In genomic region chr3:51941798-51942602, GRCh38 we compare ENCODE assay signal across 8 cellular contexts. TPM values are rescaled to one million over a fixed set of nuclear protein-coding genes. Genes with fewer than 3 reads are reported as not detected.
DNase-seq lines count a peak whose midpoint lies in the region; ATAC-seq lines count a peak whose summit lies in the region.

TSS of gene PARP3 (plus strand) at chr3:51942363. CDS start at chr3:51943356, 993 bp downstream.
A gene with protein sequence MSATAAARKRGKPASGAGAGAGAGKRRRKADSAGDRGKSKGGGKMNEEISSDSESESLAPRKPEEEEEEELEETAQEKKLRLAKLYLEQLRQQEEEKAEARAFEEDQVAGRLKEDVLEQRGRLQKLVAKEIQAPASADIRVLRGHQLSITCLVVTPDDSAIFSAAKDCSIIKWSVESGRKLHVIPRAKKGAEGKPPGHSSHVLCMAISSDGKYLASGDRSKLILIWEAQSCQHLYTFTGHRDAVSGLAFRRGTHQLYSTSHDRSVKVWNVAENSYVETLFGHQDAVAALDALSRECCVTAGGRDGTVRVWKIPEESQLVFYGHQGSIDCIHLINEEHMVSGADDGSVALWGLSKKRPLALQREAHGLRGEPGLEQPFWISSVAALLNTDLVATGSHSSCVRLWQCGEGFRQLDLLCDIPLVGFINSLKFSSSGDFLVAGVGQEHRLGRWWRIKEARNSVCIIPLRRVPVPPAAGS (minus strand): TSS chr3:51941904. CDS start chr3:51941867, 37 bp downstream.

- DNase-seq in CMK (ENCODE audit: low read depth) = peak; percentile 99
- DNase-seq in HS-27A (ENCODE audit: low read depth) = peak; percentile 100
- DNase-seq in NK-92 (lab: John Stamatoyannopoulos, UW; ENCODE audit: unreplicated experiment) = peak; percentile 91
- peak; percentile 99 for DNase-seq in activated CD8-positive, alpha-beta memory T cell treated with anti-CD3 and anti-CD28 coated beads for 24 hours
- DNase-seq in effector CD8-positive, alpha-beta T cell (lab: John Stamatoyannopoulos, UW) = peak; percentile 98
- DNase-seq in lung microvascular endothelial cell (ENCODE audit: low read depth in 2 of 2) = peak; percentile 100
- DNase-seq in stimulated activated CD8-positive, alpha-beta memory T cell treated with anti-CD3 and anti-CD28 coated beads, Interleukin-12 subunit alpha, Interleukin-12 subunit beta, amount 100 ng/mL, for 1 hour (ENCODE audit: low read depth) = peak; percentile 99

- peak; percentile 91 for ATAC-seq in GM19463 (IDR thresholded peaks at IDR 0.05; ENCODE audit: unreplicated experiment)

RNA-seq across cellular contexts. Expression of gene PARP3, which starts in this region (rescaled TPM):
- total RNA-seq in lung microvascular endothelial cell = 4.6 and 7.4 TPM in 2 replicates

RNA-seq across cellular contexts. Expression of the second gene that starts in this region (rescaled TPM):
- total RNA-seq in lung microvascular endothelial cell = 11.1 and 18.5 TPM in 2 replicates

Comparison
In these comparisons a context has a peak if more than half of its experiments do, and no peak if none do; other contexts are left out.
1. Peak in every context shown above with its lines: DNase-seq and ATAC-seq.